ENCODE assay signal across 8 cellular contexts in the genomic region with DNA sequence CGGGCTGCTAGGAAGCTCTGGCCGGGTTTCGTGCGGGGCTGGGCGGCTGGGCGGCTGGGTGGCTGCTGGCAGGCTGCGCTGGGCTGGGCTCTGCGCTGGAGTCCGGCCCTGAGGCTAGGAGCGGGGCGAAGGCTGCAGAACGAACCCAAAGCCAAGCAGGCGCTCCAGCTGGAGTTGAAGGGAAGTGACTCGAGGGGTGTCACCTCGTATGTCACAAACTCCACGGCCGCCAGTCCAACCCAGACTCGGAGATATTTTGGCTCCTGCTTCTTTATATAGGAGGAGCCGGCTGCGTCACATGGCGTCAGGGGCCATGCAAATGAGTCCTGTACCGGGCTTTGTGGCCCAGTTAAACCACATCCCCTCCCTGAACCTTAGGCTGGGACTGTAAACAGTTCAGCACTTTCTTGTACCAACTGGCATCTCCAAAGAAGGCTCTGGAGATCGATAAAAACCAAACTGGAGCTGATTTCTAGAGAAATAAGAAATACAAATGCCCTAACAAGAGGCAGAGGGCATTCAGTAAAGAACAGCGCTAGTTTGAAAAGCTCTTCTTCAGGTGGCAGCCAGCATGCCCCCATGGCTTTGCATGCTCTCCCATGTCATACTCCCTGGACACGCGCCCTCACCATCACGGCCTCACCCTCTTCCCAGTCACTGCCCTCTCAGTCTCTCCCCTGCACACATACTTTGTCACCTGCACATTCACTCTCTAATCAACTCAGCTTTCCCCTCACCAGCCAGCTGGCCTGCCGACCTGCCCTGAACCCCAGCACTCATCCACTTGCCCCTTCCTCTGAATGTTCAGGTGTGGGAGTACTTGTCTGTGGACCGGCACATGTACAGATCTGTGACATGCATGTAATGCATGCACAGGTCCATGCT. TPM values are rescaled to one million over a fixed set of nuclear protein-coding genes. Genes with fewer than 3 reads are reported as not detected.
DNase-seq lines count a peak whose midpoint lies in the region; ATAC-seq and TF ChIP-seq lines count a peak whose summit lies in the region.

No MANE protein-coding gene starts in this region.

- DNase-seq in DMS114 treated with DMSO at 0.1 percent for 48 hours (lab: John Stamatoyannopoulos, UW; ENCODE audit: unreplicated experiment) (peak; percentile 59), HK-2 (ENCODE audit: unreplicated experiment) (peak; percentile 69), heart left ventricle (peak; percentile 87 to 90 (median 88)), posterior cingulate gyrus (peak; percentile 57 to 95 (median 76)), upper lobe of left lung (peak; percentile 89 to 90)
- peak; percentile 76 for DNase-seq in activated naive CD8-positive, alpha-beta T cell treated with anti-CD3 and anti-CD28 coated beads, Interleukin-2, amount 50 U/mL, for 24 hours

- peaks cover 0 to 60% (median 10%) of the 10 kb centered on the region in 12 donors for H3K4me1 ChIP-seq in heart left ventricle
- peaks cover 6 to 36% (median 16%) of the 10 kb centered on the region in 4 donors for H3K4me1 ChIP-seq in upper lobe of left lung

- peak in 2 of 4 donors; percentile 74 to 95 for TF ChIP-seq EP300 in upper lobe of left lung (IDR thresholded peaks at IDR 0.05)

- peak overlapping the region; percentile 63 for H3K4me3 ChIP-seq in SU-DHL-6 (ENCODE audit: insufficient read depth, low read length, poor library complexity, severe bottlenecking)
- peak overlapping the region; percentile 46 to 95 (median 75) for H3K4me3 ChIP-seq in heart left ventricle
- H3K4me3 ChIP-seq in upper lobe of left lung, result peak overlapping the region; percentile 45 to 81 (median 66)

- peak overlapping the region; percentile 67 for H3K9ac ChIP-seq in SU-DHL-6 (ENCODE audit: low read length)

- 0 out of 2 replicates have a peak, but pooled peaks cover 3% of the 10 kb centered on the region for H3F3A ChIP-seq in SU-DHL-6 (ENCODE audit: insufficient read depth)

- peaks cover 54% of the 10 kb centered on the region for H3K4me1 Mint-ChIP-seq in activated naive CD8-positive, alpha-beta T cell treated with anti-CD3 and anti-CD28 coated beads, Interleukin-2, amount 50 U/mL, for 24 hours

- peak overlapping the region; percentile 65 for H3K4me2 ChIP-seq in SU-DHL-6 (ENCODE audit: low read depth, low read length, poor library complexity, severe bottlenecking)

- no peaks in the 10 kb centered on the region for H3K36me3 ChIP-seq in SU-DHL-6 (ENCODE audit: low read length)
- peaks cover 0 to 25% (median 16%) of the 10 kb centered on the region in 9 donors for H3K36me3 ChIP-seq in heart left ventricle
- peaks cover 0 to 30% (median 11%) of the 10 kb centered on the region in 4 donors for H3K36me3 ChIP-seq in upper lobe of left lung

- H2AFZ ChIP-seq in SU-DHL-6 (ENCODE audit: low read depth, low read length, severe bottlenecking), result no peak overlapping the region

- peaks cover 9% of the 10 kb centered on the region for H3K36me3 Mint-ChIP-seq in activated naive CD8-positive, alpha-beta T cell treated with anti-CD3 and anti-CD28 coated beads, Interleukin-2, amount 50 U/mL, for 24 hours (ENCODE audit: low read depth)

- peak overlapping the region; percentile 70 for H3K27ac ChIP-seq in SU-DHL-6 (ENCODE audit: low read depth, low read length)
- H3K27ac ChIP-seq in heart left ventricle, result peak overlapping the region; percentile 89 to 99 (median 93)
- H3K27ac ChIP-seq in upper lobe of left lung, result peak overlapping the region; percentile 94 to 99 (median 98)

- H3K4me3 Mint-ChIP-seq in activated naive CD8-positive, alpha-beta T cell treated with anti-CD3 and anti-CD28 coated beads, Interleukin-2, amount 50 U/mL, for 24 hours, result peak overlapping the region; percentile 89

- H3K9me3 ChIP-seq in SU-DHL-6 (ENCODE audit: insufficient read depth, low read length) (no peaks in the 10 kb centered on the region), heart left ventricle (no peaks in the 10 kb centered on the region), upper lobe of left lung (no peaks in the 10 kb centered on the region)

- no peak for TF ChIP-seq CTCF in SU-DHL-6 (IDR thresholded peaks at IDR 0.05; ENCODE audit: insufficient read depth, low read length, poor library complexity, severe bottlenecking)
- no peak for TF ChIP-seq CTCF in heart left ventricle (IDR thresholded peaks at IDR 0.05)
- peak in 4 of 6 experiments; percentile 14 to 39 (median 34) for TF ChIP-seq CTCF in upper lobe of left lung (IDR thresholded peaks at IDR 0.05)

- peak; percentile 74 for ATAC-seq in GM19467 (IDR thresholded peaks at IDR 0.05; ENCODE audit: unreplicated experiment)
- ATAC-seq in activated naive CD8-positive, alpha-beta T cell treated with anti-CD3 and anti-CD28 coated beads, Interleukin-2, amount 50 U/mL, for 24 hours, result peak; percentile 87
- peak; percentile 74 to 88 (median 82) for ATAC-seq in heart left ventricle
- ATAC-seq in upper lobe of left lung (ENCODE audit: low FRiP score in 2 of 2), result peak; percentile 79 to 84

- intact Hi-C loops in heart left ventricle (cut with DNase I), result loop anchor here in 8 of 10 donors (1.0 to 5.0 kb wide), 7 partner anchors 40 to 175 kb away; a partner anchor contains a TSS
- intact Hi-C loops in posterior cingulate gyrus (cut with DNase I), result loop anchor here (2.0 kb wide), 1 partner anchor 58 kb away; a partner anchor contains a TSS

- no peaks in the 10 kb centered on the region for H3K9me3 Mint-ChIP-seq in activated naive CD8-positive, alpha-beta T cell treated with anti-CD3 and anti-CD28 coated beads, Interleukin-2, amount 50 U/mL, for 24 hours

- H4K20me1 ChIP-seq in SU-DHL-6 (ENCODE audit: low read depth, low read length), result no peaks in the 10 kb centered on the region

- peak overlapping the region; percentile 82 for H3K27ac Mint-ChIP-seq in activated naive CD8-positive, alpha-beta T cell treated with anti-CD3 and anti-CD28 coated beads, Interleukin-2, amount 50 U/mL, for 24 hours

- peak; percentile 17 to 97 for TF ChIP-seq POLR2A in heart left ventricle (IDR thresholded peaks at IDR 0.05)
- peak; percentile 93 to 100 (median 98) for TF ChIP-seq POLR2A in upper lobe of left lung (IDR thresholded peaks at IDR 0.05)

- no peaks in the 10 kb centered on the region for H3K27me3 Mint-ChIP-seq in activated naive CD8-positive, alpha-beta T cell treated with anti-CD3 and anti-CD28 coated beads, Interleukin-2, amount 50 U/mL, for 24 hours

- WGBS in heart left ventricle, 4 donors, result 13 to 47% (median 24%) methylated on average over 14 to 29 of the region's 29 CpGs
- WGBS in upper lobe of left lung, 2 donors, result 52 to 53% methylated on average over 5 to 29 of the region's 29 CpGs

- no peaks in the 10 kb centered on the region for H3K9me2 ChIP-seq in SU-DHL-6 (replicated peaks; ENCODE audit: insufficient read depth, low read length)

- H3K79me2 ChIP-seq in SU-DHL-6 (ENCODE audit: insufficient read depth, low read length), result 0 out of 2 replicates have a peak, but pooled peaks cover 3% of the 10 kb centered on the region

- H3K27me3 ChIP-seq in SU-DHL-6 (ENCODE audit: low read length) (no peaks in the 10 kb centered on the region), heart left ventricle (peaks cover 0 to 13% (median 0%) of the 10 kb centered on the region in 9 donors), upper lobe of left lung (no peaks in the 10 kb centered on the region)

RNA-seq across cellular contexts. Expression of a gene that starts 58.5 kb away (rescaled TPM):
- total RNA-seq in heart left ventricle (100 to 1,000 TPM in 2 of 9 donors, 10 to 100 TPM in 7; 28.0 to 145 (median 30.5) TPM), upper lobe of left lung (1,000 to 10,000 TPM in 1 of 6 donors, 100 to 1,000 TPM in 5; 309 to 1,061 (median 406) TPM)
- 100 to 1,000 TPM in 1 of 2 donors, 10 to 100 TPM in 1; 41.5 to 113 TPM for polyA plus RNA-seq in heart left ventricle

Comparison
In these comparisons a context has a peak if more than half of its experiments do, and no peak if none do; other contexts are left out.
1. Peak in every context shown above with its lines: DNase-seq, ATAC-seq, H3K4me3 ChIP-seq and H3K27ac ChIP-seq.
2. CTCF ChIP-seq: peak in upper lobe of left lung (4 of 6); none in SU-DHL-6 (single experiment) and heart left ventricle (0 of 12).